Comparison of ENCODE assay signal across 1 cellular context in genomic region chr19:54159352-54160181, GRCh38.
TF ChIP-seq lines count a peak whose summit lies in the region.

Gene LENG1 (minus strand): TSS chr19:54159721. CDS start chr19:54159695, 26 bp downstream.

TF ChIP-seq in HepG2, 621 proteins besides CTCF, POLR2A, EP300 and RAD21 (continued from another document and continues in another):
- TF ChIP-seq, protein P1, sequence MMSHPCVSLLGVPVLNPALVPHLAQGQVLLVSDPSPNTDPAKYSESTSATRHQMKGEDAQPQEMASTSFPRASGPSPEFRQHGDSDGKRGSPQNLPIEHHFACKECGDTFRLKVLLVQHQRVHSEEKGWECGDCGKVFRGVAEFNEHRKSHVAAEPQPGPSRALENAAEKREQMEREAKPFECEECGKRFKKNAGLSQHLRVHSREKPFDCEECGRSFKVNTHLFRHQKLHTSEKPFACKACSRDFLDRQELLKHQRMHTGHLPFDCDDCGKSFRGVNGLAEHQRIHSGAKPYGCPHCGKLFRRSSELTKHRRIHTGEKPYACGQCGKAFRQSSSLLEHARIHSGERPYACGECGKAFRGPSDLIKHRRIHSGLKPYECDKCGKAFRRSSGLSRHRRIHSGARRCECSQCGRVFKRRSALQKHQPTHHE (CRISPR knock-in tag; IDR thresholded peaks at IDR 0.05; ENCODE audit: borderline replicate concordance): no peak
- TF ChIP-seq, protein P2, sequence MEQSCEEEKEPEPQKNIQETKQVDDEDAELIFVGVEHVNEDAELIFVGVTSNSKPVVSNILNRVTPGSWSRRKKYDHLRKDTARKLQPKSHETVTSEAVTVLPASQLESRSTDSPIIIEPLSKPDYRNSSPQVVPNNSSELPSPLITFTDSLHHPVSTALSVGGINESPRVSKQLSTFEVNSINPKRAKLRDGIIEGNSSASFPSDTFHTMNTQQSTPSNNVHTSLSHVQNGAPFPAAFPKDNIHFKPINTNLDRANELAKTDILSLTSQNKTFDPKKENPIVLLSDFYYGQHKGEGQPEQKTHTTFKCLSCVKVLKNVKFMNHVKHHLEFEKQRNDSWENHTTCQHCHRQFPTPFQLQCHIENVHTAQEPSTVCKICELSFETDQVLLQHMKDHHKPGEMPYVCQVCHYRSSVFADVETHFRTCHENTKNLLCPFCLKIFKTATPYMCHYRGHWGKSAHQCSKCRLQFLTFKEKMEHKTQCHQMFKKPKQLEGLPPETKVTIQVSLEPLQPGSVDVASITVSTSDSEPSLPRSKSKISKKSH (CRISPR knock-in tag; IDR thresholded peaks at IDR 0.05; ENCODE audit: borderline replicate concordance): no peak
- TF ChIP-seq GTF3A (CRISPR knock-in tag; conservative IDR thresholded peaks at IDR 0.05): no peak
- no peak for TF ChIP-seq ZNF891 (CRISPR knock-in tag; IDR thresholded peaks at IDR 0.05)
- TF ChIP-seq, protein P3, sequence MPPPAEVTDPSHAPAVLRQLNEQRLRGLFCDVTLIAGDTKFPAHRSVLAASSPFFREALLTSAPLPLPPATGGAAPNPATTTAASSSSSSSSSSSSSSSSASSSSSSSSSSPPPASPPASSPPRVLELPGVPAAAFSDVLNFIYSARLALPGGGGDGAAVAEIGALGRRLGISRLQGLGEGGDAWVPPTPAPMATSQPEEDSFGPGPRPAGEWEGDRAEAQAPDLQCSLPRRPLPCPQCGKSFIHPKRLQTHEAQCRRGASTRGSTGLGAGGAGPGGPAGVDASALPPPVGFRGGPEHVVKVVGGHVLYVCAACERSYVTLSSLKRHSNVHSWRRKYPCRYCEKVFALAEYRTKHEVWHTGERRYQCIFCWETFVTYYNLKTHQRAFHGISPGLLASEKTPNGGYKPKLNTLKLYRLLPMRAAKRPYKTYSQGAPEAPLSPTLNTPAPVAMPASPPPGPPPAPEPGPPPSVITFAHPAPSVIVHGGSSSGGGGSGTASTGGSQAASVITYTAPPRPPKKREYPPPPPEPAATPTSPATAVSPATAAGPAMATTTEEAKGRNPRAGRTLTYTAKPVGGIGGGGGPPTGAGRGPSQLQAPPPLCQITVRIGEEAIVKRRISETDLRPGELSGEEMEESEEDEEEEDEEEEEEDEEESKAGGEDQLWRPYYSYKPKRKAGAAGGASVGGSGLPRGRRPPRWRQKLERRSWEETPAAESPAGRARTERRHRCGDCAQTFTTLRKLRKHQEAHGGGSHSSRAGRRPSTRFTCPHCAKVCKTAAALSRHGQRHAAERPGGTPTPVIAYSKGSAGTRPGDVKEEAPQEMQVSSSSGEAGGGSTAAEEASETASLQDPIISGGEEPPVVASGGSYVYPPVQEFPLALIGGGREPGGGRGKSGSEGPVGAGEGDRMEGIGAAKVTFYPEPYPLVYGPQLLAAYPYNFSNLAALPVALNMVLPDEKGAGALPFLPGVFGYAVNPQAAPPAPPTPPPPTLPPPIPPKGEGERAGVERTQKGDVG (CRISPR knock-in tag; IDR thresholded peaks at IDR 0.05; ENCODE audit: borderline replicate concordance): no peak
- no peak for TF ChIP-seq REL (CRISPR knock-in tag; conservative IDR thresholded peaks at IDR 0.05)
- TF ChIP-seq ZNF224 (CRISPR knock-in tag; IDR thresholded peaks at IDR 0.05): no peak; the same call in 1 of the 2 replicates
- TF ChIP-seq MYNN (CRISPR knock-in tag; IDR thresholded peaks at IDR 0.05; ENCODE audit: low read depth): no peak
- no peak for TF ChIP-seq ZNF777 (CRISPR knock-in tag; IDR thresholded peaks at IDR 0.05)
- peak; percentile 100 for TF ChIP-seq RFX1 (IDR thresholded peaks at IDR 0.05)
- TF ChIP-seq, protein P4, sequence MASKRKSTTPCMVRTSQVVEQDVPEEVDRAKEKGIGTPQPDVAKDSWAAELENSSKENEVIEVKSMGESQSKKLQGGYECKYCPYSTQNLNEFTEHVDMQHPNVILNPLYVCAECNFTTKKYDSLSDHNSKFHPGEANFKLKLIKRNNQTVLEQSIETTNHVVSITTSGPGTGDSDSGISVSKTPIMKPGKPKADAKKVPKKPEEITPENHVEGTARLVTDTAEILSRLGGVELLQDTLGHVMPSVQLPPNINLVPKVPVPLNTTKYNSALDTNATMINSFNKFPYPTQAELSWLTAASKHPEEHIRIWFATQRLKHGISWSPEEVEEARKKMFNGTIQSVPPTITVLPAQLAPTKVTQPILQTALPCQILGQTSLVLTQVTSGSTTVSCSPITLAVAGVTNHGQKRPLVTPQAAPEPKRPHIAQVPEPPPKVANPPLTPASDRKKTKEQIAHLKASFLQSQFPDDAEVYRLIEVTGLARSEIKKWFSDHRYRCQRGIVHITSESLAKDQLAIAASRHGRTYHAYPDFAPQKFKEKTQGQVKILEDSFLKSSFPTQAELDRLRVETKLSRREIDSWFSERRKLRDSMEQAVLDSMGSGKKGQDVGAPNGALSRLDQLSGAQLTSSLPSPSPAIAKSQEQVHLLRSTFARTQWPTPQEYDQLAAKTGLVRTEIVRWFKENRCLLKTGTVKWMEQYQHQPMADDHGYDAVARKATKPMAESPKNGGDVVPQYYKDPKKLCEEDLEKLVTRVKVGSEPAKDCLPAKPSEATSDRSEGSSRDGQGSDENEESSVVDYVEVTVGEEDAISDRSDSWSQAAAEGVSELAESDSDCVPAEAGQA (IDR thresholded peaks at IDR 0.05; ENCODE audit: low read depth): no peak
- TF ChIP-seq, protein P4 (CRISPR knock-in tag; IDR thresholded peaks at IDR 0.05; ENCODE audit: borderline replicate concordance): no peak
- peak; percentile 86 for TF ChIP-seq ETV5 (CRISPR knock-in tag; IDR thresholded peaks at IDR 0.05; ENCODE audit: borderline replicate concordance)
- TF ChIP-seq STAT6 (CRISPR knock-in tag; IDR thresholded peaks at IDR 0.05; ENCODE audit: borderline replicate concordance): no peak; the same call in 1 of the 2 replicates
- peak; percentile 95 for TF ChIP-seq TFDP2 (CRISPR knock-in tag; IDR thresholded peaks at IDR 0.05)
- TF ChIP-seq SRY (CRISPR knock-in tag; IDR thresholded peaks at IDR 0.05): no peak; the same call in none of the 2 replicates
- TF ChIP-seq ZBTB8A (CRISPR knock-in tag; IDR thresholded peaks at IDR 0.05; ENCODE audit: borderline replicate concordance, low read depth): no peak
- peak; percentile 50 for TF ChIP-seq ZNF788 (CRISPR knock-in tag; IDR thresholded peaks at IDR 0.05; ENCODE audit: borderline replicate concordance)
- no peak for TF ChIP-seq NPAS2 (CRISPR knock-in tag; IDR thresholded peaks at IDR 0.05; ENCODE audit: borderline replicate concordance)
- TF ChIP-seq, protein P5, sequence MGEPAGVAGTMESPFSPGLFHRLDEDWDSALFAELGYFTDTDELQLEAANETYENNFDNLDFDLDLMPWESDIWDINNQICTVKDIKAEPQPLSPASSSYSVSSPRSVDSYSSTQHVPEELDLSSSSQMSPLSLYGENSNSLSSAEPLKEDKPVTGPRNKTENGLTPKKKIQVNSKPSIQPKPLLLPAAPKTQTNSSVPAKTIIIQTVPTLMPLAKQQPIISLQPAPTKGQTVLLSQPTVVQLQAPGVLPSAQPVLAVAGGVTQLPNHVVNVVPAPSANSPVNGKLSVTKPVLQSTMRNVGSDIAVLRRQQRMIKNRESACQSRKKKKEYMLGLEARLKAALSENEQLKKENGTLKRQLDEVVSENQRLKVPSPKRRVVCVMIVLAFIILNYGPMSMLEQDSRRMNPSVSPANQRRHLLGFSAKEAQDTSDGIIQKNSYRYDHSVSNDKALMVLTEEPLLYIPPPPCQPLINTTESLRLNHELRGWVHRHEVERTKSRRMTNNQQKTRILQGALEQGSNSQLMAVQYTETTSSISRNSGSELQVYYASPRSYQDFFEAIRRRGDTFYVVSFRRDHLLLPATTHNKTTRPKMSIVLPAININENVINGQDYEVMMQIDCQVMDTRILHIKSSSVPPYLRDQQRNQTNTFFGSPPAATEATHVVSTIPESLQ (CRISPR knock-in tag; conservative IDR thresholded peaks at IDR 0.05): no peak
- TF ChIP-seq, protein P6, sequence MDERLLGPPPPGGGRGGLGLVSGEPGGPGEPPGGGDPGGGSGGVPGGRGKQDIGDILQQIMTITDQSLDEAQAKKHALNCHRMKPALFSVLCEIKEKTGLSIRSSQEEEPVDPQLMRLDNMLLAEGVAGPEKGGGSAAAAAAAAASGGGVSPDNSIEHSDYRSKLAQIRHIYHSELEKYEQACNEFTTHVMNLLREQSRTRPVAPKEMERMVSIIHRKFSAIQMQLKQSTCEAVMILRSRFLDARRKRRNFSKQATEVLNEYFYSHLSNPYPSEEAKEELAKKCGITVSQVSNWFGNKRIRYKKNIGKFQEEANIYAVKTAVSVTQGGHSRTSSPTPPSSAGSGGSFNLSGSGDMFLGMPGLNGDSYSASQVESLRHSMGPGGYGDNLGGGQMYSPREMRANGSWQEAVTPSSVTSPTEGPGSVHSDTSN (CRISPR knock-in tag; IDR thresholded peaks at IDR 0.05): peak; percentile 82
- TF ChIP-seq ZNF430 (CRISPR knock-in tag; IDR thresholded peaks at IDR 0.05): peak; percentile 82; the same call in 1 of the 2 replicates
- no peak for TF ChIP-seq HIVEP1 (CRISPR knock-in tag; IDR thresholded peaks at IDR 0.05)
- TF ChIP-seq ZNF841 (CRISPR knock-in tag; IDR thresholded peaks at IDR 0.05; ENCODE audit: borderline replicate concordance): no peak
- TF ChIP-seq ZNF713 (CRISPR knock-in tag; IDR thresholded peaks at IDR 0.05): no peak
- no peak for TF ChIP-seq ZNF652 (CRISPR knock-in tag; IDR thresholded peaks at IDR 0.05; ENCODE audit: borderline replicate concordance, low read depth)
- no peak for TF ChIP-seq MIER2 (CRISPR knock-in tag; IDR thresholded peaks at IDR 0.05)
- TF ChIP-seq ZNF501 (CRISPR knock-in tag; IDR thresholded peaks at IDR 0.05): peak; percentile 15; the same call in 1 of the 2 replicates
- TF ChIP-seq CREB1 (IDR thresholded peaks at IDR 0.05): peak; percentile 90
- TF ChIP-seq CREB1 (CRISPR knock-in tag; IDR thresholded peaks at IDR 0.05): peak; percentile 95
- TF ChIP-seq NR2C2 (CRISPR knock-in tag; IDR thresholded peaks at IDR 0.05; ENCODE audit: borderline replicate concordance): no peak
- TF ChIP-seq ZNF556 (CRISPR knock-in tag; IDR thresholded peaks at IDR 0.05; ENCODE audit: borderline replicate concordance): peak; percentile 54; the same call in 1 of the 2 replicates
- TF ChIP-seq ZNF746 (CRISPR knock-in tag; IDR thresholded peaks at IDR 0.05): 0 out of 2 replicates have a peak, but pooled peaks have one; percentile 12
- TF ChIP-seq MEIS1 (CRISPR knock-in tag; IDR thresholded peaks at IDR 0.05; ENCODE audit: borderline replicate concordance): peak; percentile 38; the same call in 1 of the 2 replicates
- TF ChIP-seq HOXA7 (CRISPR knock-in tag; IDR thresholded peaks at IDR 0.05): no peak
- TF ChIP-seq ZNF816 (CRISPR knock-in tag; IDR thresholded peaks at IDR 0.05; ENCODE audit: borderline replicate concordance): no peak
- TF ChIP-seq TCF7 (IDR thresholded peaks at IDR 0.05; ENCODE audit: low read depth): no peak
- 0 out of 2 replicates have a peak, but pooled peaks have one; percentile 17 for TF ChIP-seq FOXA3 (CRISPR knock-in tag; IDR thresholded peaks at IDR 0.05)
- TF ChIP-seq AHR (CRISPR knock-in tag; IDR thresholded peaks at IDR 0.05): peak; percentile 71; the same call in 1 of the 2 replicates
- TF ChIP-seq ZNF614 (CRISPR knock-in tag; IDR thresholded peaks at IDR 0.05; ENCODE audit: borderline replicate concordance): no peak
- no peak for TF ChIP-seq NFATC3 (CRISPR knock-in tag; IDR thresholded peaks at IDR 0.05)
- no peak for TF ChIP-seq ZNF138 (CRISPR knock-in tag; IDR thresholded peaks at IDR 0.05; ENCODE audit: low read depth)
- no peak for TF ChIP-seq KLF13 (CRISPR knock-in tag; IDR thresholded peaks at IDR 0.05)
- TF ChIP-seq ZNF350 (CRISPR knock-in tag; IDR thresholded peaks at IDR 0.05; ENCODE audit: borderline replicate concordance, low read depth): peak; percentile 75
- 0 out of 2 replicates have a peak, but pooled peaks have one; percentile 13 for TF ChIP-seq MIXL1 (CRISPR knock-in tag; IDR thresholded peaks at IDR 0.05)
- TF ChIP-seq HNF4A (CRISPR knock-in tag; IDR thresholded peaks at IDR 0.05): no peak
- no peak for TF ChIP-seq SMARCE1 (IDR thresholded peaks at IDR 0.05; ENCODE audit: borderline replicate concordance)
